Comparison of ENCODE assay signal across 18 cellular contexts in genomic region chr2:44107086-44107740, GRCh38.
A peak's percentile ranks its signal among the peaks of the same experiment; 100 is the strongest.
DNase-seq lines count a peak whose midpoint lies in the region; ATAC-seq and TF ChIP-seq lines count a peak whose summit lies in the region.
"Had no signal": no experiment of that assay in that cellular context is flagged by ENCODE, and none has a peak within 500 bp of the region (broad histone marks: within the 10 kb centered on the region; RNA-seq: fewer than 3 reads in every experiment).

No MANE protein-coding gene starts in this region.

- H3K27ac ChIP-seq in BLaER1 (no peak overlapping the region), PC-3 (ENCODE audit: low read length) (no peak overlapping the region)
- H3K27ac ChIP-seq: body of pancreas, hepatocyte, lower lobe of right lung, ovary, WERI-Rb-1 had no signal

- no peak overlapping the region for H2AFZ ChIP-seq in PC-3 (ENCODE audit: low read length)
- H2AFZ ChIP-seq: hepatocyte had no signal

- H3K9me3 ChIP-seq in BLaER1 (no peaks in the 10 kb centered on the region), PC-3 (ENCODE audit: low read length) (no peaks in the 10 kb centered on the region)
- H3K9me3 ChIP-seq: body of pancreas, lower lobe of right lung, ovary had no signal

- DNase-seq in progenitor cell of endocrine pancreas (ENCODE audit: low spot score, unreplicated experiment): no peak
- no peak for DNase-seq in activated T-helper 2 cell treated with anti-CD3 and anti-CD28 coated beads, Interferon-gamma antibody, Interleukin-2, Interleukin-4, amounts not matched to agents 10 μg/mL and 5 μg/mL and 100 μg/mL, durations not matched to agents 14 hours and 24 hours and 36 hours (ENCODE audit: low spot score)
- no peak for DNase-seq in PC-3
- no peak for DNase-seq in OCI-M2 (lab: John Stamatoyannopoulos, UW; ENCODE audit: unreplicated experiment)
- DNase-seq: activated T-cell treated with anti-CD3 and anti-CD28 coated beads, Interleukin-2, amount 50 U/mL, for 24 hours; body of pancreas; H7; lower lobe of right lung; NCI-H2171; ovary; Right ventricle myocardium superior; stimulated activated CD4-positive, alpha-beta T cell treated with anti-CD3 and anti-CD28 coated beads, Interleukin-2, amount 100 ng/mL, for 24 hours; WERI-Rb-1 had no signal

- no peak overlapping the region for H3K4me3 Mint-ChIP-seq in progenitor cell of endocrine pancreas (ENCODE audit: low read depth)
- H3K4me3 Mint-ChIP-seq in activated T-helper 2 cell treated with anti-CD3 and anti-CD28 coated beads, Interferon-gamma antibody, Interleukin-2, Interleukin-4, amounts not matched to agents 10 μg/mL and 5 μg/mL and 100 μg/mL, durations not matched to agents 14 hours and 24 hours and 36 hours (ENCODE audit: low read depth): no peak overlapping the region
- H3K4me3 Mint-ChIP-seq: activated T-cell treated with anti-CD3 and anti-CD28 coated beads, Interleukin-2, amount 50 U/mL, for 24 hours had no signal

- H3K36me3 ChIP-seq in BLaER1 (no peaks in the 10 kb centered on the region), PC-3 (ENCODE audit: low read depth, low read length) (no peaks in the 10 kb centered on the region)
- H3K36me3 ChIP-seq: lower lobe of right lung, ovary, WERI-Rb-1 had no signal

- TF ChIP-seq CTCF in progenitor cell of endocrine pancreas (IDR thresholded peaks at IDR 0.05; ENCODE audit: unreplicated experiment) (no peak), PC-3 (conservative IDR thresholded peaks at IDR 0.05; ENCODE audit: low read depth, low read length) (no peak)

- H4K20me1 ChIP-seq in BLaER1: no peaks in the 10 kb centered on the region
- no peaks in the 10 kb centered on the region for H4K20me1 ChIP-seq in PC-3 (ENCODE audit: low read length)

- H3K4me2 ChIP-seq in BLaER1 (peak overlapping the region; percentile 38), PC-3 (ENCODE audit: low read length) (no peak overlapping the region)
- H3K4me2 ChIP-seq: hepatocyte had no signal

- no peaks in the 10 kb centered on the region for H3F3A ChIP-seq in PC-3 (ENCODE audit: low read length, unreplicated experiment)

- ATAC-seq in GM18870 (IDR thresholded peaks at IDR 0.05; ENCODE audit: unreplicated experiment) (peak; percentile 77), GM21825 (IDR thresholded peaks at IDR 0.05; ENCODE audit: unreplicated experiment) (peak; percentile 86), HG03378 (IDR thresholded peaks at IDR 0.05; ENCODE audit: unreplicated experiment) (peak; percentile 89), PC-3 (no peak)
- ATAC-seq: body of pancreas, lower lobe of right lung had no signal

- H3K27ac Mint-ChIP-seq in progenitor cell of endocrine pancreas: no peak overlapping the region
- no peak overlapping the region for H3K27ac Mint-ChIP-seq in activated T-helper 2 cell treated with anti-CD3 and anti-CD28 coated beads, Interferon-gamma antibody, Interleukin-2, Interleukin-4, amounts not matched to agents 10 μg/mL and 5 μg/mL and 100 μg/mL, durations not matched to agents 14 hours and 24 hours and 36 hours
- H3K27ac Mint-ChIP-seq: activated T-cell treated with anti-CD3 and anti-CD28 coated beads, Interleukin-2, amount 50 U/mL, for 24 hours had no signal

- no peaks in the 10 kb centered on the region for H3K79me2 ChIP-seq in PC-3 (ENCODE audit: low read length)
- H3K79me2 ChIP-seq: hepatocyte had no signal

- H3K27me3 ChIP-seq in BLaER1 (no peaks in the 10 kb centered on the region), PC-3 (ENCODE audit: low read length) (no peaks in the 10 kb centered on the region)
- H3K27me3 ChIP-seq: body of pancreas, hepatocyte, ovary had no signal

- POLR2A ChIA-PET in PC-3 (lab: Charles Lee; ENCODE audit: unreplicated experiment): no interaction called here

- CTCF ChIA-PET in PC-3 (lab: Charles Lee): interaction anchor here (0.6 kb wide), 1 partner anchor 53 kb away, joined by 3 read pairs; no protein-coding TSS in a partner anchor

- H3K9ac ChIP-seq in BLaER1 (no peak overlapping the region), PC-3 (ENCODE audit: low read length) (no peak overlapping the region)

- intact Hi-C loops in activated T-helper 2 cell treated with anti-CD3 and anti-CD28 coated beads, Interferon-gamma antibody, Interleukin-2, Interleukin-4, amounts not matched to agents 10 μg/mL and 5 μg/mL and 100 μg/mL, durations not matched to agents 14 hours and 24 hours and 36 hours (cut with micrococcal nuclease): no loop called here
- intact Hi-C loops in PC-3 (cut with micrococcal nuclease): no loop called here

- no peaks in the 10 kb centered on the region for H3K27me3 Mint-ChIP-seq in progenitor cell of endocrine pancreas
- H3K27me3 Mint-ChIP-seq in activated T-helper 2 cell treated with anti-CD3 and anti-CD28 coated beads, Interferon-gamma antibody, Interleukin-2, Interleukin-4, amounts not matched to agents 10 μg/mL and 5 μg/mL and 100 μg/mL, durations not matched to agents 14 hours and 24 hours and 36 hours (ENCODE audit: low read depth): no peaks in the 10 kb centered on the region
- H3K27me3 Mint-ChIP-seq: activated T-cell treated with anti-CD3 and anti-CD28 coated beads, Interleukin-2, amount 50 U/mL, for 24 hours had no signal

- H3K9me2 ChIP-seq in PC-3 (replicated peaks; ENCODE audit: low read length): no peaks in the 10 kb centered on the region

- H3K4me3 ChIP-seq in BLaER1 (no peak overlapping the region), PC-3 (ENCODE audit: low read length) (no peak overlapping the region)
- H3K4me3 ChIP-seq: body of pancreas, hepatocyte, lower lobe of right lung, ovary had no signal

- H3K4me1 ChIP-seq in BLaER1 (peaks cover 12% of the 10 kb centered on the region), PC-3 (ENCODE audit: insufficient read depth, low read length) (peaks cover 6% of the 10 kb centered on the region)
- H3K4me1 ChIP-seq: body of pancreas, lower lobe of right lung had no signal

- H3K9me3 Mint-ChIP-seq in progenitor cell of endocrine pancreas (ENCODE audit: low read depth): no peaks in the 10 kb centered on the region
- no peaks in the 10 kb centered on the region for H3K9me3 Mint-ChIP-seq in activated T-helper 2 cell treated with anti-CD3 and anti-CD28 coated beads, Interferon-gamma antibody, Interleukin-2, Interleukin-4, amounts not matched to agents 10 μg/mL and 5 μg/mL and 100 μg/mL, durations not matched to agents 14 hours and 24 hours and 36 hours
- H3K9me3 Mint-ChIP-seq: activated T-cell treated with anti-CD3 and anti-CD28 coated beads, Interleukin-2, amount 50 U/mL, for 24 hours had no signal

- no peaks in the 10 kb centered on the region for H3K36me3 Mint-ChIP-seq in progenitor cell of endocrine pancreas (ENCODE audit: insufficient read depth)
- no peaks in the 10 kb centered on the region for H3K36me3 Mint-ChIP-seq in activated T-helper 2 cell treated with anti-CD3 and anti-CD28 coated beads, Interferon-gamma antibody, Interleukin-2, Interleukin-4, amounts not matched to agents 10 μg/mL and 5 μg/mL and 100 μg/mL, durations not matched to agents 14 hours and 24 hours and 36 hours (ENCODE audit: low read depth)

- H3K4me1 Mint-ChIP-seq in progenitor cell of endocrine pancreas (ENCODE audit: low read depth): peaks cover 2% of the 10 kb centered on the region
- H3K4me1 Mint-ChIP-seq in activated T-helper 2 cell treated with anti-CD3 and anti-CD28 coated beads, Interferon-gamma antibody, Interleukin-2, Interleukin-4, amounts not matched to agents 10 μg/mL and 5 μg/mL and 100 μg/mL, durations not matched to agents 14 hours and 24 hours and 36 hours (ENCODE audit: low read depth): peaks cover 20% of the 10 kb centered on the region

- BruUV-seq in PC-3 (replicated peaks; lab: Mats Ljungman, UMichigan): no TSS peak
